In the genomic region with DNA sequence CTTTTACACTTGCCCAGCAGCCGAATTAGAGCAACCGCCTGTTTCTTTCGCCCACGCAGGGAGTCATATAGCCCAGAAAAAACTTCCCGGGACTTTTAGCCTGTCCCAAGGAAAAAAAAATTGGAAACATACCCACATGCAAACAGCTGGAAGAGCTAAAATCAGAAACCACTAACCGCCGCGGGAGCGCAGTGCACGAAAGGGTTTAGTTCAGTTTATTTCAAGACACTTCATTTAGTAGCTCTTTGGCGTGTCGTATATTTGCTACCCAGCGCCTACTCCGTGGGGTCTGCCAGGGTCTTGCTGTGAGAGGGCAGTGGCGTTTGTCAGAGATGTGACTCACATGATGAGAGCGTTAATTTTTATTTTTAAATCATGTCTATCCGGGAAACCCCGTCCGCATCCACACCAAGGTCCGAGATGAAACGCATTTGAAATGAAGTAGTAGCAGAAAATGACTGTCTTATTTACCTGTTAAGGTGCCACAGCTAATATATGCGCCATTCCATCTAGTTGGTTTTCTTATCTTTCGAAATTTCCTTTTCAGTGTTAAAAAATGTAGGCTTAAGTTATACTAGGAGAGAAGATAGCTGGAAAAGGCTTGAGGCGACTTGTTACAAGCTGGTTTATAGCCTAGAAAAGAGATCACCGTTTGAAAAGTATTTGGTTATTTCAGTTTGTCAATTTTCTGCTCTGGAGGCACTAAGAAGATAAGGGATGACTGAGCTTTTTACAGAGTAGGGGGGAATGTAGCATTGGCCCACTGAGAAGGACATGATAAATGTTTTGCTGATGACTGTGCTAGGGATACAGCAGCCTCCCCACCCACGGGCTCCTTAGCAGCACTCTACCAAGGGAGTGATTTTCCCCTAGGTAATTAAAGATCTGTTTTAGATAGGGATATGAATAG, we compare ENCODE assay signal across 8 cellular contexts. TPM values are rescaled to one million over a fixed set of nuclear protein-coding genes. Genes with fewer than 3 reads are reported as not detected.
DNase-seq lines count a peak whose midpoint lies in the region; ATAC-seq, FAIRE-seq and TF ChIP-seq lines count a peak whose summit lies in the region.

No MANE protein-coding gene starts in this region.

- peak overlapping the region; percentile 49 for H2AFZ ChIP-seq in neuronal stem cell (ENCODE audit: low read length)

- peaks cover 0 to 34% (median 0%) of the 10 kb centered on the region in 3 donors for H3K36me3 ChIP-seq in esophagus squamous epithelium
- H3K36me3 ChIP-seq in neuronal stem cell (replicated peaks in 1 of 2; ENCODE audit: control insufficient read depth in 2 of 2, insufficient read depth in 2 of 2, low read length in 2 of 2) = no peaks in the 10 kb centered on the region

- no peak overlapping the region for H3K4me2 ChIP-seq in neuronal stem cell (ENCODE audit: insufficient read depth, low read length, poor library complexity, severe bottlenecking)

- H3K9ac ChIP-seq in neuronal stem cell (ENCODE audit: low read depth, low read length, poor library complexity) = no peak overlapping the region

- DNase-seq in AG04449 (ENCODE audit: low read depth, low spot score) (peak; percentile 17), GM13976 (ENCODE audit: low spot score) (peak; percentile 26), T-cell (peak in 2 of 34 experiments; percentile 1 to 3), esophagus squamous epithelium (lab: John Stamatoyannopoulos, UW) (no peak), neuronal stem cell (ENCODE audit: low spot score) (peak; percentile 12), GM19239 (ENCODE audit: insufficient read length, low spot score) (no peak)

- peak overlapping the region in 1 of 2 donors; percentile 11 for H3K27ac Mint-ChIP-seq in T-cell

- H3K23ac ChIP-seq in neuronal stem cell (ENCODE audit: low read depth, low read length, poor library complexity) = no peak overlapping the region

- no peak for TF ChIP-seq POLR2A in esophagus squamous epithelium (IDR thresholded peaks at IDR 0.05)

- peaks cover 19 to 27% (median 24%) of the 10 kb centered on the region in 3 donors for H3K4me1 Mint-ChIP-seq in T-cell

- peak overlapping the region; percentile 89 to 97 (median 94) for H3K27ac ChIP-seq in esophagus squamous epithelium
- H3K27ac ChIP-seq in neuronal stem cell (replicated peaks; ENCODE audit: low read length) = no peak overlapping the region

- no peak for TF ChIP-seq CTCF in AG04449 (IDR thresholded peaks at IDR 0.05; ENCODE audit: insufficient read depth, low read length, missing control alignments)
- no peak for TF ChIP-seq CTCF in GM13976 (IDR thresholded peaks at IDR 0.05; ENCODE audit: borderline replicate concordance, control extremely low read depth, extremely low read depth, insufficient read depth, missing control alignments)
- no peak for TF ChIP-seq CTCF in esophagus squamous epithelium (IDR thresholded peaks at IDR 0.05)

- ATAC-seq in T-cell (replicated peaks in 1 of 4) (no peak), GM18498 (IDR thresholded peaks at IDR 0.05; ENCODE audit: unreplicated experiment) (no peak), HG02571 (IDR thresholded peaks at IDR 0.05; ENCODE audit: unreplicated experiment) (no peak)

- H3K36me3 Mint-ChIP-seq in T-cell = peaks cover 4% of the 10 kb centered on the region

- no peaks in the 10 kb centered on the region for H3K9me3 Mint-ChIP-seq in T-cell

- H2BK5ac ChIP-seq in neuronal stem cell (ENCODE audit: low read length) = no peak overlapping the region

- no peak overlapping the region for H2AK5ac ChIP-seq in neuronal stem cell (ENCODE audit: low read depth, low read length)

- peak overlapping the region; percentile 72 to 82 (median 75) for H3K4me3 Mint-ChIP-seq in T-cell

- H3K27me3 ChIP-seq in esophagus squamous epithelium (peaks cover 0 to 16% (median 0%) of the 10 kb centered on the region in 4 donors), neuronal stem cell (ENCODE audit: control insufficient read depth in 3 of 3, insufficient read depth in 3 of 3, low read depth in 1 of 3, low read length in 3 of 3) (peaks cover 0 to 43% (median 30%) of the 10 kb centered on the region in 3 experiments)

- H3K4me3 ChIP-seq in AG04449 (ENCODE audit: low read depth, low read length) = peak overlapping the region; percentile 76
- peak overlapping the region; percentile 52 to 91 (median 82) for H3K4me3 ChIP-seq in esophagus squamous epithelium
- no peak overlapping the region for H3K4me3 ChIP-seq in neuronal stem cell (ENCODE audit: low read length in 2 of 2)

- no peaks in the 10 kb centered on the region for H3K79me1 ChIP-seq in neuronal stem cell (ENCODE audit: low read depth, low read length)

- no peak overlapping the region for H3K14ac ChIP-seq in neuronal stem cell (ENCODE audit: low read length)

- H3K9me3 ChIP-seq in esophagus squamous epithelium = no peaks in the 10 kb centered on the region
- H3K9me3 ChIP-seq in neuronal stem cell (replicated peaks in 1 of 2; ENCODE audit: control insufficient read depth in 2 of 2, insufficient read depth in 1 of 2, low read depth in 1 of 2, low read length in 2 of 2) = no peaks in the 10 kb centered on the region

- H2BK120ac ChIP-seq in neuronal stem cell (ENCODE audit: low read depth, low read length) = no peak overlapping the region

- H2BK12ac ChIP-seq in neuronal stem cell (ENCODE audit: low read length) = no peak overlapping the region

- CTCF ChIA-PET in AG04449 (lab: Yijun Ruan, JAX) (interaction anchor here (0.8 to 2.1 kb wide), 3 partner anchors 9 to 356 kb away, joined by 3 to 8 read pairs (median 3); no protein-coding TSS in a partner anchor), T-cell (lab: Charles Lee) (interaction anchor here (0.6 to 0.7 kb wide), 4 partner anchors 11 to 688 kb away, joined by 3 to 8 read pairs (median 5); no protein-coding TSS in a partner anchor)

- H3K4ac ChIP-seq in neuronal stem cell (ENCODE audit: low read length) = no peak overlapping the region

- WGBS in esophagus squamous epithelium, 2 donors = 4 to 16% methylated on average over 26 of the region's 26 CpGs
- no CpG with 5 or more reads among the region's 26 CpGs for WGBS in neuronal stem cell (ENCODE audit: extremely low coverage in 2 of 2, insufficient read length in 2 of 2, insufficient replicate concordance in 1 of 2), 2 donors

- intact Hi-C loops in esophagus squamous epithelium (cut with DNase I) = no loop called here

- FAIRE-seq in GM19239 (lab: Jason Lieb, UNC) = no peak

- in situ Hi-C loops in GM13976 (cut with MboI; ENCODE audit: low sequenced_read_pairs, unreplicated experiment) = no loop called here

- no peak overlapping the region for H4K8ac ChIP-seq in neuronal stem cell (ENCODE audit: low read depth, low read length)

- POLR2A ChIA-PET in AG04449 (lab: Yijun Ruan, JAX) = interaction anchor here (0.7 to 1.1 kb wide), 2 partner anchors 108 to 155 kb away, joined by 3 read pairs; no protein-coding TSS in a partner anchor
- POLR2A ChIA-PET in T-cell (lab: Charles Lee) = interaction anchor here (0.7 kb wide), 2 partner anchors 25 to 687 kb away, joined by 3 to 9 read pairs; no protein-coding TSS in a partner anchor

- H2BK15ac ChIP-seq in neuronal stem cell (ENCODE audit: low read length) = no peak overlapping the region

- H3K4me1 ChIP-seq in esophagus squamous epithelium (peaks cover 0 to 41% (median 0%) of the 10 kb centered on the region in 3 donors), neuronal stem cell (ENCODE audit: control insufficient read depth in 2 of 2, insufficient read depth in 1 of 2, low read depth in 1 of 2, low read length in 2 of 2) (peaks cover 5 to 9% of the 10 kb centered on the region in 2 donors)

- peaks cover 12 to 30% of the 10 kb centered on the region in 2 donors for H3K27me3 Mint-ChIP-seq in T-cell

- no peak overlapping the region for H3K18ac ChIP-seq in neuronal stem cell (ENCODE audit: low read length)

- H4K91ac ChIP-seq in neuronal stem cell (ENCODE audit: low read depth, low read length, poor library complexity) = no peak overlapping the region

RNA-seq across cellular contexts. Expression of a gene that starts 1.7 kb away (rescaled TPM):
- total RNA-seq in T-cell = 1 to 10 TPM; 2.5 to 6.2 (median 4.3) TPM
- 100 to 1,000 TPM; 181 to 271 (median 230) TPM for total RNA-seq in esophagus squamous epithelium
- polyA plus RNA-seq in neuronal stem cell (2013, experiment 1 of 2) = 1.1 TPM
- polyA plus RNA-seq in neuronal stem cell (2013, experiment 2 of 2) = 1.3 TPM

Comparison
In these comparisons a context has a peak if more than half of its experiments do, and no peak if none do; other contexts are left out.
1. DNase-seq: peak in AG04449 (single experiment), GM13976 (single experiment) and neuronal stem cell (single experiment); none in esophagus squamous epithelium (single experiment) and GM19239 (single experiment).
2. H3K4me3 ChIP-seq: peak in AG04449 (single experiment) and esophagus squamous epithelium (4 of 4); none in neuronal stem cell (0 of 2).
3. RNA of a gene that starts 1.7 kb away (total RNA-seq): 181 to 271 TPM in esophagus squamous epithelium; 2.5 to 6.2 TPM in T-cell; every median in the first group is over 10 times any median in the second.